Comparison of ENCODE assay signal across 11 cellular contexts in the genomic region with DNA sequence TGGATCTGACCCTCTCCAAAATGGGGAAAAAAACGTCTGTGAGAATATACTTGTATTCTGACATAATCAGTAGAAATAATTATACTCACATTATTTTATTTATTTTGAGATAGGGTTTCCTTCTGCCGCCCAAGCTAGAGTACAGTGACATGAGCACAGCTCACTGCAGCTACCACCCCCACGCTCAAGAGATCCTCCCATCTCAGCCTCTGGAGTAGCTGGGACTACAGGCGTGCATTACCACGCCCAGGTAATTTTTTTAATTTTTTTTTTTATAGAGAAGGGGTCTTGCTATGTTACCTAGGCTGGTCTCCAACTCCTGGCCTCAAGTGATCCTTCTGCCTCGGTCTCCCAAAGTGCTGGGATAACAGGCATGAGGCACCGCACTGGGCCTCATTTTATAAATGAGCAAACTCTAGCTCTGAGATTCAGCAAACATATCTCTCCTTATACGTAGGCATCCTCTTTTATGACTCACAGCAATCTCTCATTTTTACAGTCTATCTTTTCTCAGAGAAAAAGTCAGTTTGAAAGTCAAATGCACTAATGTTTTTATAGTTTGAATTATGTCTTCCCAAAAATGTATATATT. TPM values are rescaled to one million over a fixed set of nuclear protein-coding genes. Genes with fewer than 3 reads are reported as not detected.
DNase-seq lines count a peak whose midpoint lies in the region; ATAC-seq, FAIRE-seq and TF ChIP-seq lines count a peak whose summit lies in the region.
"Had no signal": no experiment of that assay in that cellular context is flagged by ENCODE, and none has a peak within 500 bp of the region (broad histone marks: within the 10 kb centered on the region; RNA-seq: fewer than 3 reads in every experiment).

No MANE protein-coding gene starts in this region.

- H3K27me3 ChIP-seq in bronchial epithelial cell (ENCODE audit: control insufficient read depth, insufficient read depth, low read length) (no peaks in the 10 kb centered on the region), lower lobe of right lung (ENCODE audit: low read depth) (peaks cover 13% of the 10 kb centered on the region), testis (no peaks in the 10 kb centered on the region)

- H3K36me3 ChIP-seq in bronchial epithelial cell (ENCODE audit: control insufficient read depth, insufficient read depth, low read length) (no peaks in the 10 kb centered on the region), lower lobe of right lung (no peaks in the 10 kb centered on the region), testis (ENCODE audit: low read depth, missing control alignments) (no peaks in the 10 kb centered on the region)

- 34 to 40% methylated on average over 8 of the region's 8 CpGs for WGBS in testis, 2 donors

- no peak for DNase-seq in HFF-Myc (ENCODE audit: extremely low read depth, low read depth)
- peak; percentile 52 for DNase-seq in bronchial epithelial cell (ENCODE audit: low read depth)
- no peak for DNase-seq in lower lobe of right lung
- no peak for DNase-seq in testis
- no peak for DNase-seq in islet precursor cell
- DNase-seq in NCI-H146 treated with DMSO at 0.1 percent for 48 hours (lab: John Stamatoyannopoulos, UW; ENCODE audit: unreplicated experiment): no peak
- DNase-seq: activated CD4-positive, alpha-beta T cell treated with anti-CD3 and anti-CD28 coated beads for 48 hours; activated naive CD8-positive, alpha-beta T cell treated with anti-CD3 and anti-CD28 coated beads, Interleukin-2, amount 50 U/mL, for 24 hours had no signal

- H3K4me1 ChIP-seq in lower lobe of right lung (peaks cover 5% of the 10 kb centered on the region), testis (peaks cover 4% of the 10 kb centered on the region)

- H3K9me3 ChIP-seq in lower lobe of right lung: no peaks in the 10 kb centered on the region
- H3K9me3 ChIP-seq in testis: no peaks in the 10 kb centered on the region

- H3K4me3 ChIP-seq in HFF-Myc (replicated peaks; ENCODE audit: low read depth, low read length): peak overlapping the region; percentile 70
- peak overlapping the region; percentile 50 for H3K4me3 ChIP-seq in bronchial epithelial cell (ENCODE audit: low read depth, low read length)
- H3K4me3 ChIP-seq in lower lobe of right lung: no peak overlapping the region
- peak overlapping the region in 1 of 2 donors; percentile 67 for H3K4me3 ChIP-seq in testis

- ATAC-seq in lower lobe of right lung (no peak), HG03139 (IDR thresholded peaks at IDR 0.05; ENCODE audit: unreplicated experiment) (no peak), GM18511 (IDR thresholded peaks at IDR 0.05; ENCODE audit: unreplicated experiment) (no peak)

- FAIRE-seq in bronchial epithelial cell (lab: Jason Lieb, UNC): no peak
- FAIRE-seq: GM19239 had no signal

- intact Hi-C loops in lower lobe of right lung (cut with DNase I): no loop called here
- intact Hi-C loops in testis (cut with DNase I; ENCODE audit: low total_unique reads): no loop called here

- TF ChIP-seq POLR2A in testis (IDR thresholded peaks at IDR 0.05): no peak

- H3K27ac ChIP-seq in lower lobe of right lung (peak overlapping the region; percentile 39), testis (peak overlapping the region; percentile 73 to 96)

- no peak for TF ChIP-seq CTCF in HFF-Myc (IDR thresholded peaks at IDR 0.05; ENCODE audit: low read depth, low read length, missing control alignments)
- no peak for TF ChIP-seq CTCF in bronchial epithelial cell (IDR thresholded peaks at IDR 0.05; ENCODE audit: insufficient read depth, low read length, severe bottlenecking)
- no peak for TF ChIP-seq CTCF in lower lobe of right lung (IDR thresholded peaks at IDR 0.05)
- no peak for TF ChIP-seq CTCF in testis (IDR thresholded peaks at IDR 0.05)

RNA-seq across cellular contexts. Expression of a gene that starts 1.0 kb away (rescaled TPM):
- total RNA-seq in bronchial epithelial cell (0.64 and 1.1 TPM in 2 replicates), lower lobe of right lung (40.2 TPM), testis (10 to 100 TPM; 14.3 to 27.6 TPM)
- polyA plus RNA-seq in testis (ENCODE audit: insufficient read depth, low read depth, low replicate concordance): 8.3 TPM
